In the genomic region with DNA sequence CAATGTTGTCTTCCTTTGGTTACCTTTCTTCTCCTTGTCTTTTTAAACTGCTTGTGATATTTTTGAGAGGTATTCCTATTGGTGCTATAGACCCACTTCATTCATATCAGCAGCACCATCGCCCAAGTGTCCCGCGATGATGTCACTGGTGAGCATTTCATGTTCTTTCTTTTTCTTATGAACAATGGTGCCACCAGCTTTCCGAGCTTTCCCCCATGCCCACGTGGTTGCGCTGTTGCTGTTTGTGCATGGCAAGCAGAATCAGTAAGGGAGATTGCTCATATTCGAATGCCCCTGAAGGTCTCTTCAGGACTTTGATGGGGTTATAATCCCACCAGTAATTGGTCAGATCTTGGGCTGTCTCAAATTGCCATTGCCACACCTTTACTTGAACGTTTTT, we compare ENCODE assay signal across 10 cellular contexts.
DNase-seq lines count a peak whose midpoint lies in the region; ATAC-seq and TF ChIP-seq lines count a peak whose summit lies in the region.
"Had no signal": no experiment of that assay in that cellular context is flagged by ENCODE, and none has a peak within 500 bp of the region (broad histone marks: within the 10 kb centered on the region; RNA-seq: fewer than 3 reads in every experiment).

No MANE protein-coding gene starts in this region.

- no peaks in the 10 kb centered on the region for H3K27me3 ChIP-seq in heart right ventricle
- no peaks in the 10 kb centered on the region for H3K27me3 ChIP-seq in fibroblast of lung (ENCODE audit: control insufficient read depth, insufficient read depth, low read length)
- H3K27me3 ChIP-seq in PC-3 (ENCODE audit: low read length): no peaks in the 10 kb centered on the region

- H3K4me1 Mint-ChIP-seq in stimulated activated naive CD8-positive, alpha-beta T cell treated with anti-CD3 and anti-CD28 coated beads, Interleukin-15, amount 100 ng/mL, for 72 hours: no peaks in the 10 kb centered on the region
- H3K4me1 Mint-ChIP-seq: CD14-positive monocyte had no signal

- WGBS in heart right ventricle, 2 donors: 24 to 26% methylated on average over 8 of the region's 8 CpGs

- ATAC-seq in heart right ventricle: no peak
- ATAC-seq in left cardiac atrium: no peak
- peak; percentile 72 for ATAC-seq in stimulated activated naive CD8-positive, alpha-beta T cell treated with anti-CD3 and anti-CD28 coated beads, Interleukin-15, amount 100 ng/mL, for 72 hours
- ATAC-seq in PC-3: no peak

- BruUV-seq in PC-3 (replicated peaks; lab: Mats Ljungman, UMichigan): no TSS peak

- POLR2A ChIA-PET in PC-3 (lab: Charles Lee; ENCODE audit: unreplicated experiment): no interaction called here

- TF ChIP-seq CTCF in heart right ventricle (IDR thresholded peaks at IDR 0.05): peak in 5 of 9 donors; percentile 20 to 51 (median 38)
- peak; percentile 31 to 45 for TF ChIP-seq CTCF in fibroblast of lung (conservative IDR thresholded peaks at IDR 0.05 in 1 of 2, IDR thresholded peaks at IDR 0.05 in 1 of 2; ENCODE audit: low read depth in 1 of 2, low read length in 2 of 2)
- no peak for TF ChIP-seq CTCF in PC-3 (conservative IDR thresholded peaks at IDR 0.05; ENCODE audit: low read depth, low read length)

- H3K9ac ChIP-seq in fibroblast of lung (ENCODE audit: insufficient read depth, low read length) (no peak overlapping the region), PC-3 (ENCODE audit: low read length) (no peak overlapping the region)

- H3K27ac Mint-ChIP-seq in stimulated activated naive CD8-positive, alpha-beta T cell treated with anti-CD3 and anti-CD28 coated beads, Interleukin-15, amount 100 ng/mL, for 72 hours: no peak overlapping the region
- H3K27ac Mint-ChIP-seq: CD14-positive monocyte had no signal

- DNase-seq in heart right ventricle (peak; percentile 3 to 11), left cardiac atrium (no peak), fibroblast of lung (ENCODE audit: low read depth in 2 of 2) (peak in 1 of 2 donors; percentile 53), NCI-H1694 (lab: John Stamatoyannopoulos, UW) (no peak), PC-3 (no peak), HuH-7.5 (ENCODE audit: low spot score) (no peak)
- peak; percentile 15 for DNase-seq in activated CD4-positive, alpha-beta T cell treated with anti-CD3 and anti-CD28 coated beads for 1 hour
- peak; percentile 12 to 41 for DNase-seq in stimulated activated naive CD8-positive, alpha-beta T cell treated with anti-CD3 and anti-CD28 coated beads, Interleukin-15, amount 100 ng/mL, for 72 hours
- DNase-seq: NCI-H82 had no signal

- H3K27ac ChIP-seq in heart right ventricle (no peak overlapping the region), fibroblast of lung (ENCODE audit: insufficient read depth, low read length) (no peak overlapping the region), PC-3 (ENCODE audit: low read length) (no peak overlapping the region)

- H3K4me2 ChIP-seq in fibroblast of lung (ENCODE audit: extremely low read depth, insufficient read depth, low read length): no peak overlapping the region
- H3K4me2 ChIP-seq in PC-3 (ENCODE audit: low read length): no peak overlapping the region

- H4K20me1 ChIP-seq in fibroblast of lung (ENCODE audit: control insufficient read depth, extremely low read depth, insufficient read depth, low read length) (no peaks in the 10 kb centered on the region), PC-3 (ENCODE audit: low read length) (no peaks in the 10 kb centered on the region)

- no peaks in the 10 kb centered on the region for H3K9me2 ChIP-seq in PC-3 (replicated peaks; ENCODE audit: low read length)

- intact Hi-C loops in heart right ventricle (cut with DNase I) (loop anchor here in 2 of 10 donors (5.0 kb wide), 1 partner anchor 143 kb away; no protein-coding TSS in a partner anchor), left cardiac atrium (cut with DNase I) (no loop called here), PC-3 (cut with micrococcal nuclease) (no loop called here)

- H3F3A ChIP-seq in PC-3 (ENCODE audit: low read length, unreplicated experiment): no peaks in the 10 kb centered on the region

- CTCF ChIA-PET in PC-3 (lab: Charles Lee): no interaction called here

- H3K79me2 ChIP-seq in fibroblast of lung (ENCODE audit: control insufficient read depth, insufficient read depth, low read length) (no peaks in the 10 kb centered on the region), PC-3 (ENCODE audit: low read length) (no peaks in the 10 kb centered on the region)

- H3K4me3 Mint-ChIP-seq in stimulated activated naive CD8-positive, alpha-beta T cell treated with anti-CD3 and anti-CD28 coated beads, Interleukin-15, amount 100 ng/mL, for 72 hours: no peak overlapping the region
- H3K4me3 Mint-ChIP-seq: CD14-positive monocyte had no signal

- H2AFZ ChIP-seq in fibroblast of lung (ENCODE audit: low read length) (no peak overlapping the region), PC-3 (ENCODE audit: low read length) (no peak overlapping the region)

- H3K9me3 ChIP-seq in heart right ventricle (no peaks in the 10 kb centered on the region), fibroblast of lung (ENCODE audit: control insufficient read depth, insufficient read depth, low read depth, low read length) (no peaks in the 10 kb centered on the region), PC-3 (ENCODE audit: low read length) (no peaks in the 10 kb centered on the region)

- no peaks in the 10 kb centered on the region for H3K9me3 Mint-ChIP-seq in stimulated activated naive CD8-positive, alpha-beta T cell treated with anti-CD3 and anti-CD28 coated beads, Interleukin-15, amount 100 ng/mL, for 72 hours

- no peak overlapping the region for H3K4me3 ChIP-seq in heart right ventricle
- no peak overlapping the region for H3K4me3 ChIP-seq in fibroblast of lung (replicated peaks in 1 of 4; ENCODE audit: control extremely low read depth in 1 of 4, insufficient read depth in 1 of 4, low read depth in 3 of 4, low read length in 4 of 4)
- H3K4me3 ChIP-seq in PC-3 (ENCODE audit: low read length): no peak overlapping the region

- no peaks in the 10 kb centered on the region for H3K36me3 ChIP-seq in heart right ventricle
- no peaks in the 10 kb centered on the region for H3K36me3 ChIP-seq in fibroblast of lung (ENCODE audit: control insufficient read depth, insufficient read depth, low read length)
- no peaks in the 10 kb centered on the region for H3K36me3 ChIP-seq in PC-3 (ENCODE audit: low read depth, low read length)

- no peaks in the 10 kb centered on the region for H3K27me3 Mint-ChIP-seq in stimulated activated naive CD8-positive, alpha-beta T cell treated with anti-CD3 and anti-CD28 coated beads, Interleukin-15, amount 100 ng/mL, for 72 hours

- H3K4me1 ChIP-seq in heart right ventricle: no peaks in the 10 kb centered on the region
- no peaks in the 10 kb centered on the region for H3K4me1 ChIP-seq in fibroblast of lung (ENCODE audit: control insufficient read depth, extremely low read depth, insufficient read depth, low read length)
- no peaks in the 10 kb centered on the region for H3K4me1 ChIP-seq in PC-3 (ENCODE audit: insufficient read depth, low read length)

Comparison
In these comparisons a context has a peak if more than half of its experiments do, and no peak if none do; other contexts are left out.
1. DNase-seq: peak in heart right ventricle (2 of 2), activated CD4-positive, alpha-beta T cell treated with anti-CD3 and anti-CD28 coated beads for 1 hour (single experiment) and stimulated activated naive CD8-positive, alpha-beta T cell treated with anti-CD3 and anti-CD28 coated beads, Interleukin-15, amount 100 ng/mL, for 72 hours (2 of 2); none in left cardiac atrium (single experiment), NCI-H1694 (single experiment), PC-3 (single experiment) and HuH-7.5 (single experiment).